8 cellular contexts compared by ENCODE assay signal in the genomic region with DNA sequence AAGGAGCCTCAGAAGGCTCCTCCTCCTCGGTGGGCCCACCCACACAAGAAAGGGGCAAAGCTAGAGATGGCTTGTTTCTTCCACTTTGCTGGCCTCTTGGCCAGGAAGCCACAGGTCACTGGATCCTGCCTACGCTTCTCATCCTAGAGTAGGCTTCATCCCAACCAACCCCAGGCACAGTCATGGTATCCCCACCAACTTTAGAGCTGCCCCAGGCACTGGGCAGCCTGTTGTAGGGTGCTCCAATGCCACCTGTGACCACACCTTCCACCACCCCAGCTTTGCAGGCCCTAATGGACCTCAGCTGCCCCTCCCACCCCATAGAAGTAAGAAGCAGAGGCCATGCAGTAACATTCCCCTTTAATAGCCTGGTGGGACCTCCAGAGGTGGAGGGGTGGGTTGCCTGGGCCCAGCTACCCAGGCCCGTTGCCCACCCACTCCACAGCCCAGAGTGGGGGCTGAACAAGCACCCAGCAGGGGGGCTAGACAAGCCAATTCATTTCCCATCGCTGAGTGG. TPM values are rescaled to one million over a fixed set of nuclear protein-coding genes. Genes with fewer than 3 reads are reported as not detected.
DNase-seq lines count a peak whose midpoint lies in the region; ATAC-seq and TF ChIP-seq lines count a peak whose summit lies in the region.

No MANE protein-coding gene starts in this region.

- peak overlapping the region; percentile 56 to 89 (median 88) for H3K27ac ChIP-seq in thyroid gland

- no peaks in the 10 kb centered on the region for H3K9me3 Mint-ChIP-seq in activated T-cell treated with anti-CD3 and anti-CD28 coated beads, Interleukin-2, amount 50 U/mL, for 24 hours

- peaks cover 90% of the 10 kb centered on the region for H3K36me3 Mint-ChIP-seq in activated T-cell treated with anti-CD3 and anti-CD28 coated beads, Interleukin-2, amount 50 U/mL, for 24 hours (ENCODE audit: low read depth)

- peaks cover 64% of the 10 kb centered on the region for H3K4me1 Mint-ChIP-seq in activated T-cell treated with anti-CD3 and anti-CD28 coated beads, Interleukin-2, amount 50 U/mL, for 24 hours (ENCODE audit: low read depth)

- DNase-seq in activated T-cell treated with anti-CD3 and anti-CD28 coated beads, Interleukin-2, amount 50 U/mL, for 24 hours = no peak
- DNase-seq in activated T-cell treated with anti-CD3 and anti-CD28 coated beads, Interleukin-2, amount 50 U/mL, for 1 hour = no peak
- DNase-seq in astrocyte of the spinal cord (ENCODE audit: low read depth, low spot score) (no peak), lower leg skin (ENCODE audit: low spot score in 2 of 2) (peak in 1 of 2 donors; percentile 86), thyroid gland (peak in 1 of 2 donors; percentile 22), NCI-H1105 (lab: John Stamatoyannopoulos, UW) (no peak), SHP77 (lab: John Stamatoyannopoulos, UW) (no peak)

- 48 to 56% methylated on average over 4 of the region's 4 CpGs for WGBS in lower leg skin, 2 donors
- 57% methylated on average over 4 of the region's 4 CpGs for WGBS in thyroid gland, 2 donors

- in situ Hi-C loops in astrocyte of the spinal cord (cut with HindIII; ENCODE audit: low sequenced_read_pairs) = no loop called here

- TF ChIP-seq CTCF in astrocyte of the spinal cord (IDR thresholded peaks at IDR 0.05; ENCODE audit: low read depth, low read length) = no peak
- TF ChIP-seq CTCF in lower leg skin (IDR thresholded peaks at IDR 0.05) = no peak
- no peak for TF ChIP-seq CTCF in thyroid gland (IDR thresholded peaks at IDR 0.05)

- no peak for ATAC-seq in HG02759 (IDR thresholded peaks at IDR 0.05; ENCODE audit: unreplicated experiment)

- H3K27me3 Mint-ChIP-seq in activated T-cell treated with anti-CD3 and anti-CD28 coated beads, Interleukin-2, amount 50 U/mL, for 24 hours = no peaks in the 10 kb centered on the region

- intact Hi-C loops in lower leg skin (cut with DNase I; ENCODE audit: low total_unique reads) = no loop called here
- intact Hi-C loops in thyroid gland (cut with DNase I) = no loop called here

- no peaks in the 10 kb centered on the region for H3K27me3 ChIP-seq in thyroid gland

- TF ChIP-seq POLR2A in lower leg skin (IDR thresholded peaks at IDR 0.05) = no peak
- TF ChIP-seq POLR2A in thyroid gland (IDR thresholded peaks at IDR 0.05) = no peak

- peaks cover 33 to 44% of the 10 kb centered on the region in 2 donors for H3K4me1 ChIP-seq in thyroid gland

- no peaks in the 10 kb centered on the region for H3K9me3 ChIP-seq in thyroid gland

- H3K36me3 ChIP-seq in thyroid gland = peaks cover 31 to 40% of the 10 kb centered on the region in 2 donors

- H3K4me3 ChIP-seq in astrocyte of the spinal cord (ENCODE audit: low read depth, low read length) (peak overlapping the region; percentile 72), lower leg skin (ENCODE audit: low read depth, poor library complexity, severe bottlenecking) (peak overlapping the region; percentile 64), thyroid gland (replicated peaks in 1 of 3) (peak overlapping the region in 1 of 3 donors; percentile 72)

- peak overlapping the region; percentile 97 for H3K4me3 Mint-ChIP-seq in activated T-cell treated with anti-CD3 and anti-CD28 coated beads, Interleukin-2, amount 50 U/mL, for 24 hours

- H3K27ac Mint-ChIP-seq in activated T-cell treated with anti-CD3 and anti-CD28 coated beads, Interleukin-2, amount 50 U/mL, for 24 hours = peak overlapping the region; percentile 96

RNA-seq across cellular contexts. Expression of gene CHMP2A, which starts 0.5 kb away (rescaled TPM):
- total RNA-seq in lower leg skin (100 to 1,000 TPM; 104 to 129 (median 118) TPM), thyroid gland (100 to 1,000 TPM; 123 to 155 (median 148) TPM)

RNA-seq across cellular contexts. Expression of gene UBE2M, which starts 3.0 kb away (rescaled TPM):
- total RNA-seq in lower leg skin (10 to 100 TPM; 14.8 to 37.0 (median 23.6) TPM), thyroid gland (10 to 100 TPM; 17.2 to 28.5 (median 20.3) TPM)

RNA-seq across cellular contexts. Expression of gene TRIM28, which starts 11.6 kb away (rescaled TPM):
- 100 to 1,000 TPM; 225 to 412 (median 265) TPM for total RNA-seq in lower leg skin
- total RNA-seq in thyroid gland = 100 to 1,000 TPM; 195 to 237 (median 218) TPM

RNA-seq across cellular contexts. Expression of gene MZF1, which starts 17.7 kb away (rescaled TPM):
- total RNA-seq in lower leg skin = 10 to 100 TPM; 14.8 to 34.7 (median 27.6) TPM
- total RNA-seq in thyroid gland = 10 to 100 TPM; 55.0 to 82.7 (median 70.5) TPM

RNA-seq across cellular contexts. Expression of gene ZBTB45, which starts 35.8 kb away (rescaled TPM):
- total RNA-seq in lower leg skin (10 to 100 TPM; 13.3 to 30.5 (median 18.4) TPM), thyroid gland (10 to 100 TPM in 1 of 4 donors, 1 to 10 TPM in 3; 6.9 to 17.7 (median 8.5) TPM)
